8 cellular contexts compared by ENCODE assay signal in the genomic region with DNA sequence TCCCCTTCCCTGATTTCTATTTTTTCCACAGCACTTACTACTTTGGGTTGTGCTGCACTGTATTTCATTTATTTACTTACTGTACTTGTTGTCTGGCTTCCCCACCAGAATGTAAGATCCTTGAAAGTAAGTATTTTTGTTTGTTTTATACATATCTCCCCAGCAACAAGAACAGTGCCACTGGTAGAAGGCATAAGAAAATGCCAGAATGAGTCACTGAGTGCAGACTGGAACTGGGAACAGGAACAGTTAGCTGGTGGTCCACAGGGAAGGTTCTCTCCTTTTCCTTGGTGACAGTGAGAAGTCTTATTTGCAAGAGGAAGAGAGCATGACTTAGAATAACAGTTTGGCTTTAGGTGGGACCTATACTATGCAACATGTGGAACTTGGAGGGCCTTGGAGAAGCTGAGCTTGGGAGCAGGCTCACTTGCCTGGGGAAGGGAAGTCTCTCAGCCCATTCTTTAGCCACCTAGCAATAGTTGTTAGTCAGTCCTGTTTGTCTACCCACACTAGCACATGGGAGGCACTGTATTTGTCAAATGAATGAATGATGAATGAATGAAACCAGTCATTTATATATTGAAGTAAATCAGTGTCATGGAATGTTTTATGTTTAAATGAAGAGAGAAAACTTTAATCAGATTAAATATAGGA.
DNase-seq lines count a peak whose midpoint lies in the region; ATAC-seq and TF ChIP-seq lines count a peak whose summit lies in the region.

No MANE protein-coding gene starts in this region.

- TF ChIP-seq CTCF in foreskin fibroblast (IDR thresholded peaks at IDR 0.05; ENCODE audit: low read depth, low read length) = no peak

- peak; percentile 63 for DNase-seq in Daoy (ENCODE audit: low read depth)
- DNase-seq in LHCN-M2 (ENCODE audit: low read depth) = peak; percentile 71
- DNase-seq in foreskin fibroblast = peak; percentile 37 to 62
- no peak for DNase-seq in DMS 273 treated with DMSO at 0.1 percent for 48 hours (lab: John Stamatoyannopoulos, UW)
- DNase-seq in NCI-H774 (lab: John Stamatoyannopoulos, UW) = no peak
- no peak for DNase-seq in OCI-M2 (lab: John Stamatoyannopoulos, UW; ENCODE audit: unreplicated experiment)

- H3K4me3 ChIP-seq in foreskin fibroblast (ENCODE audit: low read depth in 1 of 2, low read length in 2 of 2) = no peak overlapping the region

- ATAC-seq in GM21390 (IDR thresholded peaks at IDR 0.05; ENCODE audit: unreplicated experiment) (peak; percentile 46), HG02970 (IDR thresholded peaks at IDR 0.05; ENCODE audit: low FRiP score, unreplicated experiment) (no peak)

Comparison
In these comparisons a context has a peak if more than half of its experiments do, and no peak if none do; other contexts are left out.
1. DNase-seq: peak in Daoy (single experiment), LHCN-M2 (single experiment) and foreskin fibroblast (2 of 2); none in DMS 273 treated with DMSO at 0.1 percent for 48 hours (single experiment), NCI-H774 (single experiment) and OCI-M2 (single experiment).